ENCODE assay signal across 16 cellular contexts in genomic region chr1:204959374-204959773, GRCh38.
"Had no signal": no experiment of that assay in that cellular context is flagged by ENCODE, and none has a peak within 500 bp of the region (broad histone marks: within the 10 kb centered on the region; RNA-seq: fewer than 3 reads in every experiment).

No MANE protein-coding gene starts in this region.

- H3K4me3 ChIP-seq: breast epithelium, colonic mucosa, sigmoid colon had no signal

- H3K36me3 ChIP-seq: breast epithelium, colonic mucosa had no signal

- DNase-seq: activated CD4-positive, alpha-beta T cell treated with anti-CD3 and anti-CD28 coated beads, Interleukin-2, amount 50 U/mL, for 1 hour; activated gamma-delta T cell; activated T-cell treated with anti-CD3 and anti-CD28 coated beads, Interleukin-2, amount 50 U/mL, for 1 hour; aorta; colonic mucosa; effector CD8-positive, alpha-beta T cell; mammary epithelial cell; natural killer cell; occipital lobe; sigmoid colon; stimulated activated CD4-positive, alpha-beta T cell treated with anti-CD3 and anti-CD28 coated beads, Interleukin-12 subunit alpha, Interleukin-12 subunit beta, amount 100 ng/mL, for 4 hours; stimulated activated naive CD8-positive, alpha-beta T cell treated with anti-CD3 and anti-CD28 coated beads, Interleukin-15, Interleukin-2, amounts not matched to agents 100 U/mL and 50 U/mL, for 24 hours; T-helper 2 cell had no signal

- H3K27ac Mint-ChIP-seq: activated naive CD8-positive, alpha-beta T cell; natural killer cell; progenitor cell of endocrine pancreas had no signal

- H3K27me3 ChIP-seq: breast epithelium, colonic mucosa, sigmoid colon had no signal

- H3K9me3 Mint-ChIP-seq: natural killer cell had no signal

- H3K27ac ChIP-seq: breast epithelium, colonic mucosa had no signal

- H3K36me3 Mint-ChIP-seq: activated naive CD8-positive, alpha-beta T cell; natural killer cell had no signal

- H3K4me1 ChIP-seq: breast epithelium, colonic mucosa, sigmoid colon had no signal

- H3K4me3 Mint-ChIP-seq: activated naive CD8-positive, alpha-beta T cell; natural killer cell had no signal

- H3K9me3 ChIP-seq: breast epithelium, colonic mucosa, sigmoid colon had no signal

- H3K4me1 Mint-ChIP-seq: natural killer cell had no signal
